In the genomic region with DNA sequence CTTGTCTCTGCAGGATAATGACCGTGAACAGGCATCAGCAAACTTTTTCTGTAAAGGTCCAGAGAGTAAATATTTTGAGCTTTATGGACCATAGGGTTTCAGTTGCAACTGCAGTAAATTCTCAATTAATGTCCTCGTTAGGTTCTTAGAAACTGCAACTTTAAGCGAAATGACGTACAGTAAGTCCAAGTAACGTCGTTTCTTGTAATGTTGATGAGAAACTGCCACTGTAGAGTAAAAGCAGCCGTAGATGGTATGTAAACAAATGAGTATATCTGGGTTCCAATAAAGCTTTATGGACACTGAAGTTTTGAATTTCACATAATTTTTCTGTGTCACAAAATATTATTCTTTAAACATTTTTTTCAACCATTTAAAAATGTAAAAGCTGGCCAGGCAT, we compare ENCODE assay signal across 26 cellular contexts.
"Had no signal": no experiment of that assay in that cellular context is flagged by ENCODE, and none has a peak within 500 bp of the region (broad histone marks: within the 10 kb centered on the region; RNA-seq: fewer than 3 reads in every experiment).

No MANE protein-coding gene starts in this region.

- ATAC-seq: activated CD8-positive, alpha-beta memory T cell treated with anti-CD3 and anti-CD28 coated beads, Interleukin-2, amount 10 ng/mL, durations not matched to agents 7 days and 5 days; activated naive CD8-positive, alpha-beta T cell treated with anti-CD3 and anti-CD28 coated beads, Interleukin-2, amount 50 U/mL, for 24 hours; heart left ventricle; left cardiac atrium; lower lobe of right lung; pancreas; psoas muscle; right cardiac atrium had no signal

- H3K27me3 ChIP-seq: heart left ventricle, pancreas, upper lobe of left lung had no signal

- H3K4me3 ChIP-seq: heart left ventricle, lower lobe of right lung, pancreas, psoas muscle, skin epidermis, thoracic aorta, upper lobe of left lung had no signal

- H3K27ac ChIP-seq: epithelial cell of prostate, lower lobe of right lung, pancreas, psoas muscle, skin epidermis, thoracic aorta, upper lobe of left lung had no signal

- H3K36me3 ChIP-seq: heart left ventricle, lower lobe of right lung, pancreas, thoracic aorta, upper lobe of left lung had no signal

- H3K9me3 Mint-ChIP-seq: activated CD4-positive, alpha-beta memory T cell treated with anti-CD3 and anti-CD28 coated beads for 36 hours; activated naive CD8-positive, alpha-beta T cell treated with anti-CD3 and anti-CD28 coated beads, Interleukin-2, amount 50 U/mL, for 24 hours; activated T-helper 1 cell treated with anti-CD3 and anti-CD28 coated beads, Interleukin-12 subunit alpha, Interleukin-12 subunit beta, Interleukin-2, Interleukin-4 antibody, amounts not matched to agents 30 ng/mL and 10 ng/mL and 1 ng/mL, durations not matched to agents 14 hours and 24 hours and 36 hours; nephron progenitor cell; T-helper 1 cell treated with Interleukin-12 subunit alpha and Interleukin-12 subunit beta and Interleukin-4 antibody, amounts not matched to agents 30 μg/mL and 1 μg/mL, for 36 hours had no signal

- H3K9me3 ChIP-seq: heart left ventricle, lower lobe of right lung, pancreas, psoas muscle, thoracic aorta, upper lobe of left lung had no signal

- H3K36me3 Mint-ChIP-seq: activated CD4-positive, alpha-beta memory T cell treated with anti-CD3 and anti-CD28 coated beads for 36 hours had no signal

- H3K4me3 Mint-ChIP-seq: activated CD4-positive, alpha-beta memory T cell treated with anti-CD3 and anti-CD28 coated beads for 36 hours; activated CD8-positive, alpha-beta memory T cell treated with anti-CD3 and anti-CD28 coated beads, Interleukin-2, amount 10 ng/mL, durations not matched to agents 7 days and 5 days; activated naive CD8-positive, alpha-beta T cell treated with anti-CD3 and anti-CD28 coated beads, Interleukin-2, amount 50 U/mL, for 24 hours; activated T-helper 1 cell treated with anti-CD3 and anti-CD28 coated beads, Interleukin-12 subunit alpha, Interleukin-12 subunit beta, Interleukin-2, Interleukin-4 antibody, amounts not matched to agents 30 ng/mL and 10 ng/mL and 1 ng/mL, durations not matched to agents 14 hours and 24 hours and 36 hours; nephron progenitor cell; T-helper 1 cell treated with Interleukin-12 subunit alpha and Interleukin-12 subunit beta and Interleukin-4 antibody, amounts not matched to agents 30 μg/mL and 1 μg/mL, for 36 hours had no signal

- H3K27ac Mint-ChIP-seq: activated CD4-positive, alpha-beta memory T cell treated with anti-CD3 and anti-CD28 coated beads for 36 hours; activated CD8-positive, alpha-beta memory T cell treated with anti-CD3 and anti-CD28 coated beads, Interleukin-2, amount 10 ng/mL, durations not matched to agents 7 days and 5 days; activated naive CD8-positive, alpha-beta T cell treated with anti-CD3 and anti-CD28 coated beads, Interleukin-2, amount 50 U/mL, for 24 hours; activated T-helper 1 cell treated with anti-CD3 and anti-CD28 coated beads, Interleukin-12 subunit alpha, Interleukin-12 subunit beta, Interleukin-2, Interleukin-4 antibody, amounts not matched to agents 30 ng/mL and 10 ng/mL and 1 ng/mL, durations not matched to agents 14 hours and 24 hours and 36 hours; T-helper 1 cell treated with Interleukin-12 subunit alpha and Interleukin-12 subunit beta and Interleukin-4 antibody, amounts not matched to agents 30 μg/mL and 1 μg/mL, for 36 hours had no signal

- DNase-seq: activated CD4-positive, alpha-beta memory T cell treated with anti-CD3 and anti-CD28 coated beads for 36 hours; activated CD4-positive, alpha-beta T cell treated with anti-CD3 and anti-CD28 coated beads for 48 hours; activated CD8-positive, alpha-beta memory T cell treated with anti-CD3 and anti-CD28 coated beads, Interleukin-2, amount 10 ng/mL, durations not matched to agents 7 days and 5 days; activated gamma-delta T cell; activated naive CD4-positive, alpha-beta T cell treated with anti-CD3 and anti-CD28 coated beads, Interleukin-2, amount 50 U/mL, for 16 hours; activated naive CD8-positive, alpha-beta T cell treated with anti-CD3 and anti-CD28 coated beads, Interleukin-2, amount 50 U/mL, for 24 hours; activated T-cell treated with anti-CD3 and anti-CD28 coated beads for 4 hours; cortex of kidney; heart left ventricle; islet precursor cell; left cardiac atrium; lower lobe of right lung; midbrain; nephron progenitor cell; pancreas; psoas muscle; right cardiac atrium; stimulated activated CD4-positive, alpha-beta T cell treated with anti-CD3 and anti-CD28 coated beads, Interleukin-4, amount 100 ng/mL, for 1 hour; stimulated activated naive CD4-positive, alpha-beta T cell treated with Interleukin-2 at 50 U/mL for 16 hours; T1000; upper lobe of left lung had no signal

- H3K27me3 Mint-ChIP-seq: activated CD4-positive, alpha-beta memory T cell treated with anti-CD3 and anti-CD28 coated beads for 36 hours; activated CD8-positive, alpha-beta memory T cell treated with anti-CD3 and anti-CD28 coated beads, Interleukin-2, amount 10 ng/mL, durations not matched to agents 7 days and 5 days; activated naive CD8-positive, alpha-beta T cell treated with anti-CD3 and anti-CD28 coated beads, Interleukin-2, amount 50 U/mL, for 24 hours had no signal
